In genomic region chr3:131453536-131453935, GRCh38 we compare ENCODE assay signal across 2 cellular contexts.
A peak's percentile ranks its signal among the peaks of the same experiment; 100 is the strongest.
TF ChIP-seq lines count a peak whose summit lies in the region.

No MANE protein-coding gene starts in this region.

TF ChIP-seq in IMR-90, 13 proteins besides CTCF, POLR2A, EP300 and RAD21 (continued from another document):
- TF ChIP-seq USF2 (IDR thresholded peaks at IDR 0.05; ENCODE audit: low read depth, low read length) = no peak
- TF ChIP-seq RFX5 (IDR thresholded peaks at IDR 0.05; ENCODE audit: low read depth, low read length) = no peak
- no peak for TF ChIP-seq FOS (IDR thresholded peaks at IDR 0.05; ENCODE audit: low read depth, low read length)
- TF ChIP-seq MAFK (IDR thresholded peaks at IDR 0.05; ENCODE audit: low read depth, low read length) = peak; percentile 93

TF ChIP-seq in K562, 482 proteins besides CTCF, POLR2A, EP300 and RAD21 (continued from another document):
- TF ChIP-seq STAT6 (CRISPR knock-in tag; IDR thresholded peaks at IDR 0.05) (no peak), NFE2L1 (tag; IDR thresholded peaks at IDR 0.05; ENCODE audit: borderline replicate concordance, low read depth) (peak; percentile 53; the same call in 1 of the 2 replicates), C11orf30 (IDR thresholded peaks at IDR 0.05; ENCODE audit: low read depth) (peak; percentile 73), NFE2 (IDR thresholded peaks at IDR 0.05; ENCODE audit: low read depth) (peak; percentile 69)
